ENCODE assay signal across 8 cellular contexts in the genomic region with DNA sequence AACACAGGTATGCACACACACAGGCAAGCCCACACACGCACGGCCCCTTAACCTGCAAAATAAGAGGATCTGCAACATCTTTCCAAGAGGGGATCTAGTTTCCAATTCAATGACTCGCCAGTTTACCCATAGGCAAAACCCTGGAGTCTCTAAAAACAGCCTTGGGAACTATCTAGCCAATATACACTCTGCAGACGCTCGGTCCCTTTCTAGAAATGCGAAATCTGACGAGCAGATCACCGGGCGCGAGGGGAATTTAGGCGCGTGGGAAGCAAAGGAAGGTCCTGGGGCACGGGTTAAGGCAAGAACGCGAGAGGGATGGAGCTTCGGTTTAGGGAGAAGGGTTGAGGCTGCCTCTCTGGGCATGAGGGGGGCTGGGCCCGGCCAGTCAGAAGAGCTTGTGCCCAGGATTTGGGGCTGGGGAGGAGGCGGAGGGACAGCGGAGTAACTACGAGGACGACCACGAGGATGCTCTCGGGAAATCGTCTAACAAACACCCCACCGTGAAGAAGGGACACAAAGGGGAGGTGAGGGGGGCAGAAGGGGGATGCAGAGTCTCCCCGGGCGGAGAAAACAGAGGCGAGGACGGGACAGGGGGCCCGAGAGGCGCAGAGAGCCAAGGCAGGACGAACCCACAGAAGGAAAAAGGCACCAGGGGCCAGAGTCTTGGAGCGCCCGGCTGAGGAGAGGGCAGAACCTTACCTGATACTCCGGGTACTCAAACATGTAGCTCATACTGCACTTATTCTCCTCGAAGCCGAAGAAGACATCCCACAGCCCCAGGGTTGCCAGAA. TPM values are rescaled to one million over a fixed set of nuclear protein-coding genes. Genes with fewer than 3 reads are reported as not detected.
DNase-seq lines count a peak whose midpoint lies in the region; ATAC-seq and TF ChIP-seq lines count a peak whose summit lies in the region.

No MANE protein-coding gene starts in this region.

- no peaks in the 10 kb centered on the region for H3K9me2 ChIP-seq in hepatocyte (replicated peaks; ENCODE audit: insufficient read depth)

- H3K27me3 ChIP-seq in hepatocyte: no peaks in the 10 kb centered on the region

- peaks cover 7% of the 10 kb centered on the region for H4K20me1 ChIP-seq in hepatocyte (ENCODE audit: insufficient read depth, poor library complexity, severe bottlenecking)

- DNase-seq in D341Med (ENCODE audit: low spot score) (peak; percentile 65), hepatocyte (ENCODE audit: low spot score) (peak; percentile 42), renal cortical epithelial cell (ENCODE audit: low read depth) (peak; percentile 10), OCI-M2 (lab: John Stamatoyannopoulos, UW; ENCODE audit: unreplicated experiment) (no peak)

- H3K4me1 ChIP-seq in hepatocyte (ENCODE audit: insufficient read depth): peaks cover 7% of the 10 kb centered on the region

- H3K4me3 ChIP-seq in hepatocyte: peak overlapping the region; percentile 98

- WGBS in hepatocyte (ENCODE audit: low lambda C conversion rate, missing lambda C conversion rate): under 1% methylated on average over 35 of the region's 37 CpGs

- ATAC-seq in GM19455 (IDR thresholded peaks at IDR 0.05; ENCODE audit: unreplicated experiment) (peak; percentile 37), HG03520 (IDR thresholded peaks at IDR 0.05; ENCODE audit: unreplicated experiment) (peak; percentile 26)

- H3K36me3 ChIP-seq in hepatocyte (replicated peaks; ENCODE audit: insufficient read depth, low read depth): no peaks in the 10 kb centered on the region

- H3K4me2 ChIP-seq in hepatocyte: peak overlapping the region; percentile 88

- no peak for TF ChIP-seq CTCF in hepatocyte (IDR thresholded peaks at IDR 0.05; ENCODE audit: poor library complexity)

- peak overlapping the region; percentile 92 for H2AFZ ChIP-seq in hepatocyte

- no peaks in the 10 kb centered on the region for H3K9me3 ChIP-seq in hepatocyte (ENCODE audit: low read depth)

- H3K27ac ChIP-seq in angular gyrus (ENCODE audit: low read depth, low read length) (peak overlapping the region; percentile 84), hepatocyte (peak overlapping the region; percentile 93)

- H3K79me2 ChIP-seq in hepatocyte: peaks cover 51% of the 10 kb centered on the region

TF ChIP-seq in PFSK-1, 5 proteins besides CTCF, POLR2A, EP300 and RAD21:
- TF ChIP-seq POLR2AphosphoS5 (IDR thresholded peaks at IDR 0.05; ENCODE audit: low read depth, low read length) (no peak), TAF1 (IDR thresholded peaks at IDR 0.05; ENCODE audit: borderline replicate concordance, insufficient read depth, low read length) (no peak), SIN3A (IDR thresholded peaks at IDR 0.05; ENCODE audit: borderline replicate concordance, insufficient read depth, low read length) (peak; percentile 61; the same call in 1 of the 2 replicates)

RNA-seq across cellular contexts. Expression of a gene that starts 0.5 kb away (rescaled TPM):
- 3.5 TPM for polyA plus RNA-seq in PFSK-1 (2012; ENCODE audit: insufficient read length, low read depth)
- 15.3 and 23.5 TPM in 2 replicates for total RNA-seq in hepatocyte
- polyA plus RNA-seq in hepatocyte: 2.6 and 5.9 TPM in 2 replicates
- 2.3 and 11.0 TPM in 2 replicates for total RNA-seq in renal cortical epithelial cell
